ENCODE assay signal across 13 cellular contexts in genomic region chr1:25006770-25007169, GRCh38.
A peak's percentile ranks its signal among the peaks of the same experiment; 100 is the strongest.
DNase-seq lines count a peak whose midpoint lies in the region; ATAC-seq and TF ChIP-seq lines count a peak whose summit lies in the region.
"Had no signal": no experiment of that assay in that cellular context is flagged by ENCODE, and none has a peak within 500 bp of the region (broad histone marks: within the 10 kb centered on the region; RNA-seq: fewer than 3 reads in every experiment).

No MANE protein-coding gene starts in this region.

- intact Hi-C loops in activated CD4-positive, alpha-beta T cell treated with anti-CD3 and anti-CD28 coated beads for 36 hours (cut with DNase I, micrococcal nuclease) = no loop called here
- intact Hi-C loops in sciatic nerve (cut with DNase I) = no loop called here

- H3K36me3 Mint-ChIP-seq in activated CD4-positive, alpha-beta T cell treated with anti-CD3 and anti-CD28 coated beads for 36 hours (ENCODE audit: low read depth) = no peaks in the 10 kb centered on the region

- no peaks in the 10 kb centered on the region for H3K9me3 Mint-ChIP-seq in activated CD4-positive, alpha-beta T cell treated with anti-CD3 and anti-CD28 coated beads for 36 hours (ENCODE audit: low read depth)

- in situ Hi-C loops in brain microvascular endothelial cell (cut with HindIII; ENCODE audit: low pct_ligation_motif_present, low sequenced_read_pairs) = no loop called here
- in situ Hi-C loops in HAP-1 (cut with MboI; ENCODE audit: low sequenced_read_pairs) = no loop called here

- no peak overlapping the region for H3K27ac ChIP-seq in brain microvascular endothelial cell
- H3K27ac ChIP-seq: coronary artery had no signal

- H3K27ac Mint-ChIP-seq in activated CD4-positive, alpha-beta T cell treated with anti-CD3 and anti-CD28 coated beads for 36 hours = peak overlapping the region; percentile 7

- H3K27me3 ChIP-seq in brain microvascular endothelial cell (replicated peaks) (no peaks in the 10 kb centered on the region), HAP-1 (ENCODE audit: low read depth) (0 out of 2 replicates have a peak, but pooled peaks cover 5% of the 10 kb centered on the region)

- H3K36me3 ChIP-seq in brain microvascular endothelial cell (replicated peaks) = no peaks in the 10 kb centered on the region
- H3K36me3 ChIP-seq in HAP-1 (replicated peaks) = no peaks in the 10 kb centered on the region

- TF ChIP-seq CTCF in brain microvascular endothelial cell (IDR thresholded peaks at IDR 0.05; ENCODE audit: low read depth, low read length, missing control alignments) = no peak

- peaks cover 68% of the 10 kb centered on the region for H3K4me1 Mint-ChIP-seq in activated CD4-positive, alpha-beta T cell treated with anti-CD3 and anti-CD28 coated beads for 36 hours

- POLR2A ChIA-PET in activated CD4-positive, alpha-beta T cell treated with anti-CD3 and anti-CD28 coated beads for 36 hours (lab: Charles Lee) = interaction anchor here (1.7 kb wide), 1 partner anchor 42 kb away, joined by 4 read pairs; no protein-coding TSS in a partner anchor

- H3K4me3 ChIP-seq in brain microvascular endothelial cell (ENCODE audit: low read depth, low read length) = no peak overlapping the region
- H3K4me3 ChIP-seq in HAP-1 = no peak overlapping the region
- H3K4me3 ChIP-seq: coronary artery had no signal

- no peaks in the 10 kb centered on the region for H3K4me1 ChIP-seq in HAP-1

- H3K4me3 Mint-ChIP-seq in activated CD4-positive, alpha-beta T cell treated with anti-CD3 and anti-CD28 coated beads for 36 hours = no peak overlapping the region

- H3K27me3 Mint-ChIP-seq in activated CD4-positive, alpha-beta T cell treated with anti-CD3 and anti-CD28 coated beads for 36 hours = no peaks in the 10 kb centered on the region

- ATAC-seq in activated CD4-positive, alpha-beta T cell treated with anti-CD3 and anti-CD28 coated beads for 36 hours = no peak
- no peak for ATAC-seq in sciatic nerve

- H3K9me3 ChIP-seq in HAP-1 = no peaks in the 10 kb centered on the region

- DNase-seq in activated CD4-positive, alpha-beta T cell treated with anti-CD3 and anti-CD28 coated beads for 36 hours = no peak
- DNase-seq in activated CD4-positive, alpha-beta T cell treated with anti-CD3 and anti-CD28 coated beads, Interleukin-2, amount 50 U/mL, for 1 hour = no peak
- DNase-seq in NCI-H1105 (lab: John Stamatoyannopoulos, UW) (peak; percentile 53), brain microvascular endothelial cell (peak; percentile 54), sciatic nerve (ENCODE audit: low spot score) (peak; percentile 75), AG08395 (ENCODE audit: low spot score) (no peak), NK-92 (lab: John Stamatoyannopoulos, UW; ENCODE audit: unreplicated experiment) (no peak), HAP-1 (ENCODE audit: low spot score in 2 of 2) (no peak)
- DNase-seq: activated CD4-positive, alpha-beta T cell treated with anti-CD3 and anti-CD28 coated beads, Interleukin-2, amount 50 U/mL, for 4 hours; activated gamma-delta T cell treated with Interleukin-2 at 50 U/mL for 16 hours; NCI-H187 treated with DMSO at 0.1 percent for 48 hours; stimulated activated CD4-positive, alpha-beta T cell treated with anti-CD3 and anti-CD28 coated beads, Interleukin-1b, Interleukin-23, amount 100 ng/mL, for 48 hours had no signal

- CTCF ChIA-PET in activated CD4-positive, alpha-beta T cell treated with anti-CD3 and anti-CD28 coated beads for 36 hours (lab: Charles Lee) = interaction anchor here (0.8 to 1.3 kb wide), 2 partner anchors 9 to 39 kb away, joined by 3 read pairs; no protein-coding TSS in a partner anchor

Comparison
In these comparisons a context has a peak if more than half of its experiments do, and no peak if none do; other contexts are left out.
1. DNase-seq: peak in NCI-H1105 (single experiment), brain microvascular endothelial cell (single experiment) and sciatic nerve (single experiment); none in activated CD4-positive, alpha-beta T cell treated with anti-CD3 and anti-CD28 coated beads for 36 hours (single experiment), activated CD4-positive, alpha-beta T cell treated with anti-CD3 and anti-CD28 coated beads, Interleukin-2, amount 50 U/mL, for 1 hour (single experiment), AG08395 (single experiment), NK-92 (single experiment) and HAP-1 (0 of 2).